8 cellular contexts compared by ENCODE assay signal in the genomic region with DNA sequence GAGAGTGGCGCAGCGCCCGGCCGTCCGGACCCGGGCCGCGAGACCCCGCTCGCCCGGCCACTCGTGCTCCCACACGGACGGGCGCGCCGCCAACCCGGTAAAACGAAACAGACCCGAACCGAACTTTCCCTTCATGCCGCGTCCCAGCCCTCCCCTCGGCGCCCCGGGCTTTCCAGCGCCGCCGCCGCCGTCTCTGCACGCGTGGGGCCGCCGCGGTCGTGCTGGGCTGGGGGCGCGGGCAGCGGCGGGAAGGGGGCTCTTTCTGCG. TPM values are rescaled to one million over a fixed set of nuclear protein-coding genes. Genes with fewer than 3 reads are reported as not detected.
DNase-seq lines count a peak whose midpoint lies in the region; ATAC-seq and TF ChIP-seq lines count a peak whose summit lies in the region.

No MANE protein-coding gene starts in this region.

- TF ChIP-seq CTCF in AG10803 (conservative IDR thresholded peaks at IDR 0.05; ENCODE audit: low read length) = no peak
- no peak for TF ChIP-seq CTCF in choroid plexus epithelial cell (conservative IDR thresholded peaks at IDR 0.05; ENCODE audit: low read depth, low read length)

- H3K27ac ChIP-seq in muscle layer of duodenum (ENCODE audit: low read length) = no peak overlapping the region

- H3K4me1 ChIP-seq in muscle layer of duodenum (ENCODE audit: control insufficient read depth in 1 of 2, insufficient read depth in 2 of 2, low read length in 2 of 2) = peaks cover 0 to 5% of the 10 kb centered on the region in 2 donors

- TF ChIP-seq POLR2A in GM18505 (IDR thresholded peaks at IDR 0.05; ENCODE audit: borderline replicate concordance, extremely low read depth, insufficient read depth, insufficient read length) = no peak

- no peaks in the 10 kb centered on the region for H3K36me3 ChIP-seq in muscle layer of duodenum (ENCODE audit: control insufficient read depth in 1 of 2, insufficient read depth in 2 of 2, low read length in 2 of 2)

- DNase-seq in AG10803 (ENCODE audit: low read depth) = no peak
- no peak for DNase-seq in choroid plexus epithelial cell (ENCODE audit: low read depth)
- no peak for DNase-seq in medulla oblongata (ENCODE audit: extremely low spot score)
- no peak for DNase-seq in H4 (ENCODE audit: low spot score)

- ATAC-seq in HG02852 (IDR thresholded peaks at IDR 0.05; ENCODE audit: unreplicated experiment) = peak; percentile 25
- ATAC-seq in GM18505 (IDR thresholded peaks at IDR 0.05; ENCODE audit: unreplicated experiment) = no peak
- ATAC-seq in HG03342 (IDR thresholded peaks at IDR 0.05; ENCODE audit: unreplicated experiment) = no peak

- no peaks in the 10 kb centered on the region for H3K27me3 ChIP-seq in muscle layer of duodenum (ENCODE audit: low read depth, low read length)

- peak overlapping the region; percentile 77 for H3K4me3 ChIP-seq in AG10803 (ENCODE audit: low read length)
- H3K4me3 ChIP-seq in choroid plexus epithelial cell (ENCODE audit: low read depth, low read length) = peak overlapping the region; percentile 74
- peak overlapping the region; percentile 62 to 88 for H3K4me3 ChIP-seq in muscle layer of duodenum (ENCODE audit: low read depth in 1 of 2, low read length in 2 of 2)

- H3K9me3 ChIP-seq in muscle layer of duodenum (ENCODE audit: control insufficient read depth in 1 of 2, low read length in 2 of 2) = no peaks in the 10 kb centered on the region

RNA-seq across cellular contexts. Expression of a gene that starts 0.2 kb away (rescaled TPM):
- 16.2 and 21.1 TPM in 2 replicates for total RNA-seq in H4 (2014; rRNA removed; shearing (Covaris generic))
